In genomic region chr2:45973426-45973825, GRCh38 we compare ENCODE assay signal across 1 cellular context.
TF ChIP-seq lines count a peak whose summit lies in the region.

No MANE protein-coding gene starts in this region.

TF ChIP-seq in HCT116, 20 proteins besides CTCF, POLR2A, EP300 and RAD21:
- TF ChIP-seq, protein P1, sequence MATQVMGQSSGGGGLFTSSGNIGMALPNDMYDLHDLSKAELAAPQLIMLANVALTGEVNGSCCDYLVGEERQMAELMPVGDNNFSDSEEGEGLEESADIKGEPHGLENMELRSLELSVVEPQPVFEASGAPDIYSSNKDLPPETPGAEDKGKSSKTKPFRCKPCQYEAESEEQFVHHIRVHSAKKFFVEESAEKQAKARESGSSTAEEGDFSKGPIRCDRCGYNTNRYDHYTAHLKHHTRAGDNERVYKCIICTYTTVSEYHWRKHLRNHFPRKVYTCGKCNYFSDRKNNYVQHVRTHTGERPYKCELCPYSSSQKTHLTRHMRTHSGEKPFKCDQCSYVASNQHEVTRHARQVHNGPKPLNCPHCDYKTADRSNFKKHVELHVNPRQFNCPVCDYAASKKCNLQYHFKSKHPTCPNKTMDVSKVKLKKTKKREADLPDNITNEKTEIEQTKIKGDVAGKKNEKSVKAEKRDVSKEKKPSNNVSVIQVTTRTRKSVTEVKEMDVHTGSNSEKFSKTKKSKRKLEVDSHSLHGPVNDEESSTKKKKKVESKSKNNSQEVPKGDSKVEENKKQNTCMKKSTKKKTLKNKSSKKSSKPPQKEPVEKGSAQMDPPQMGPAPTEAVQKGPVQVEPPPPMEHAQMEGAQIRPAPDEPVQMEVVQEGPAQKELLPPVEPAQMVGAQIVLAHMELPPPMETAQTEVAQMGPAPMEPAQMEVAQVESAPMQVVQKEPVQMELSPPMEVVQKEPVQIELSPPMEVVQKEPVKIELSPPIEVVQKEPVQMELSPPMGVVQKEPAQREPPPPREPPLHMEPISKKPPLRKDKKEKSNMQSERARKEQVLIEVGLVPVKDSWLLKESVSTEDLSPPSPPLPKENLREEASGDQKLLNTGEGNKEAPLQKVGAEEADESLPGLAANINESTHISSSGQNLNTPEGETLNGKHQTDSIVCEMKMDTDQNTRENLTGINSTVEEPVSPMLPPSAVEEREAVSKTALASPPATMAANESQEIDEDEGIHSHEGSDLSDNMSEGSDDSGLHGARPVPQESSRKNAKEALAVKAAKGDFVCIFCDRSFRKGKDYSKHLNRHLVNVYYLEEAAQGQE (IDR thresholded peaks at IDR 0.05; ENCODE audit: low read depth) = no peak
- TF ChIP-seq, protein P2, sequence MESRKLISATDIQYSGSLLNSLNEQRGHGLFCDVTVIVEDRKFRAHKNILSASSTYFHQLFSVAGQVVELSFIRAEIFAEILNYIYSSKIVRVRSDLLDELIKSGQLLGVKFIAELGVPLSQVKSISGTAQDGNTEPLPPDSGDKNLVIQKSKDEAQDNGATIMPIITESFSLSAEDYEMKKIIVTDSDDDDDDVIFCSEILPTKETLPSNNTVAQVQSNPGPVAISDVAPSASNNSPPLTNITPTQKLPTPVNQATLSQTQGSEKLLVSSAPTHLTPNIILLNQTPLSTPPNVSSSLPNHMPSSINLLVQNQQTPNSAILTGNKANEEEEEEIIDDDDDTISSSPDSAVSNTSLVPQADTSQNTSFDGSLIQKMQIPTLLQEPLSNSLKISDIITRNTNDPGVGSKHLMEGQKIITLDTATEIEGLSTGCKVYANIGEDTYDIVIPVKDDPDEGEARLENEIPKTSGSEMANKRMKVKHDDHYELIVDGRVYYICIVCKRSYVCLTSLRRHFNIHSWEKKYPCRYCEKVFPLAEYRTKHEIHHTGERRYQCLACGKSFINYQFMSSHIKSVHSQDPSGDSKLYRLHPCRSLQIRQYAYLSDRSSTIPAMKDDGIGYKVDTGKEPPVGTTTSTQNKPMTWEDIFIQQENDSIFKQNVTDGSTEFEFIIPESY (IDR thresholded peaks at IDR 0.05; ENCODE audit: extremely low read depth, insufficient replicate concordance, low read length) = no peak
- TF ChIP-seq EGR1 (IDR thresholded peaks at IDR 0.05; ENCODE audit: low read depth) (no peak), JUND (IDR thresholded peaks at IDR 0.05) (no peak), SP1 (IDR thresholded peaks at IDR 0.05; ENCODE audit: low read depth) (no peak), ATF3 (IDR thresholded peaks at IDR 0.05) (no peak)
